24 cellular contexts compared by ENCODE assay signal in the genomic region with DNA sequence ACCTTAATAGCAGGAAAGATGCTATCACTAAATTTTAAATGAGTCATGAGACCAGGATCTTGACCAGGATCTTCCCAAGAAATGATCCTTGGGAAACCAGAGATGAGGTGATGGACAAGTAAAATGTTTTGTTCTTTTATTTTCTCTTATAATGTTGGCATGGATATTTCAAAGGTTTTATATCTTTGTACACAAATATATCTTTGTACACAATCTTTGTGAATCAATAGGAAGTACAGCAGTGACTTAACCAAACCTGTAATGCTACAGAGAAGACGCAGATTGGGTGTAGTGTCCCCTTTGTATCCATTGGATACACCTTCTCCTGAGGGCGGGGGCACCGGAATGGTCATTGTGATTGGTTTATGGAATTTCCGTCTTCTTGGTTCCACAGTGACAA.
"Had no signal": no experiment of that assay in that cellular context is flagged by ENCODE, and none has a peak within 500 bp of the region (broad histone marks: within the 10 kb centered on the region; RNA-seq: fewer than 3 reads in every experiment).

No MANE protein-coding gene starts in this region.

- H3K4me3 Mint-ChIP-seq: activated B cell treated with CpG ODN at 0.5 μM for 24 hours; activated CD8-positive, alpha-beta T cell treated with anti-CD3 and anti-CD28 coated beads for 36 hours; activated naive CD8-positive, alpha-beta T cell treated with anti-CD3 and anti-CD28 coated beads, Interleukin-2, amount 50 U/mL, for 24 hours; activated T-helper 17 cell treated with anti-CD3 and anti-CD28 coated beads, Interleukin-2, amount 50 U/mL, for 72 hours; naive B cell; neural progenitor cell had no signal

- H3K4me1 Mint-ChIP-seq: activated B cell treated with CpG ODN at 0.5 μM for 24 hours; activated naive CD8-positive, alpha-beta T cell treated with anti-CD3 and anti-CD28 coated beads, Interleukin-2, amount 50 U/mL, for 24 hours; activated T-helper 17 cell treated with anti-CD3 and anti-CD28 coated beads, Interleukin-2, amount 50 U/mL, for 72 hours; naive B cell; neural progenitor cell had no signal

- H3K27ac ChIP-seq: brain microvascular endothelial cell, foreskin keratinocyte, hepatocyte, neural progenitor cell, prostate gland, right atrium auricular region had no signal

- DNase-seq: activated B cell treated with CpG ODN at 0.5 μM for 24 hours; activated CD4-positive, alpha-beta T cell treated with anti-CD3 and anti-CD28 coated beads for 48 hours; activated CD8-positive, alpha-beta T cell treated with anti-CD3 and anti-CD28 coated beads for 36 hours; activated naive CD4-positive, alpha-beta T cell; activated naive CD8-positive, alpha-beta T cell treated with anti-CD3 and anti-CD28 coated beads, Interleukin-2, amount 50 U/mL, for 24 hours; activated T-cell treated with anti-CD3 and anti-CD28 coated beads, Interleukin-2, amount 50 U/mL, for 1 hour; anterior cingulate cortex; brain microvascular endothelial cell; central memory CD4-positive, alpha-beta T cell; dorsolateral prefrontal cortex; foreskin keratinocyte; mesenchymal stem cell; mucosa of descending colon; naive B cell; stimulated activated CD4-positive, alpha-beta T cell treated with anti-CD3 and anti-CD28 coated beads, Interleukin-12 subunit alpha, Interleukin-12 subunit beta, amount 100 ng/mL, for 4 hours; stimulated activated CD4-positive, alpha-beta T cell treated with anti-CD3 and anti-CD28 coated beads, Interleukin-1b, Interleukin-23, amount 100 ng/mL, for 48 hours; stimulated activated naive CD4-positive, alpha-beta T cell treated with Interleukin-2 at 50 U/mL for 16 hours; tibial artery had no signal

- H3K27me3 ChIP-seq: brain microvascular endothelial cell, dorsolateral prefrontal cortex, foreskin keratinocyte, hepatocyte, neural progenitor cell, right atrium auricular region, tibial artery had no signal

- H3K36me3 ChIP-seq: brain microvascular endothelial cell, neural progenitor cell, prostate gland, tibial artery had no signal

- H3K36me3 Mint-ChIP-seq: naive B cell had no signal

- H3K4me3 ChIP-seq: dorsolateral prefrontal cortex, hepatocyte, mucosa of descending colon, neural progenitor cell, prostate gland, right atrium auricular region, tibial artery had no signal

- H3K9ac ChIP-seq: neural progenitor cell had no signal

- FAIRE-seq: colon had no signal

- ATAC-seq: activated CD8-positive, alpha-beta T cell treated with anti-CD3 and anti-CD28 coated beads for 36 hours; activated naive CD8-positive, alpha-beta T cell treated with anti-CD3 and anti-CD28 coated beads, Interleukin-2, amount 50 U/mL, for 24 hours; activated T-helper 17 cell treated with anti-CD3 and anti-CD28 coated beads, Interleukin-2, amount 50 U/mL, for 72 hours; foreskin keratinocyte; mucosa of descending colon had no signal

- H3K4me2 ChIP-seq: hepatocyte, neural progenitor cell had no signal

- H3K27me3 Mint-ChIP-seq: activated B cell treated with CpG ODN at 0.5 μM for 24 hours; activated CD8-positive, alpha-beta T cell treated with anti-CD3 and anti-CD28 coated beads for 36 hours; activated naive CD8-positive, alpha-beta T cell treated with anti-CD3 and anti-CD28 coated beads, Interleukin-2, amount 50 U/mL, for 24 hours; activated T-helper 17 cell treated with anti-CD3 and anti-CD28 coated beads, Interleukin-2, amount 50 U/mL, for 72 hours had no signal

- H3K4me1 ChIP-seq: foreskin keratinocyte, right atrium auricular region had no signal

- H3K9me3 Mint-ChIP-seq: activated B cell treated with CpG ODN at 0.5 μM for 24 hours; activated CD8-positive, alpha-beta T cell treated with anti-CD3 and anti-CD28 coated beads for 36 hours; activated naive CD8-positive, alpha-beta T cell treated with anti-CD3 and anti-CD28 coated beads, Interleukin-2, amount 50 U/mL, for 24 hours; activated T-helper 17 cell treated with anti-CD3 and anti-CD28 coated beads, Interleukin-2, amount 50 U/mL, for 72 hours; naive B cell; neural progenitor cell had no signal

- H3K79me2 ChIP-seq: hepatocyte had no signal

- H2AFZ ChIP-seq: hepatocyte, neural progenitor cell had no signal

- H3K27ac Mint-ChIP-seq: activated B cell treated with CpG ODN at 0.5 μM for 24 hours; activated CD8-positive, alpha-beta T cell treated with anti-CD3 and anti-CD28 coated beads for 36 hours; activated naive CD8-positive, alpha-beta T cell treated with anti-CD3 and anti-CD28 coated beads, Interleukin-2, amount 50 U/mL, for 24 hours; activated T-helper 17 cell treated with anti-CD3 and anti-CD28 coated beads, Interleukin-2, amount 50 U/mL, for 72 hours; naive B cell; neural progenitor cell had no signal

- H3K9me3 ChIP-seq: mucosa of descending colon, prostate gland, right atrium auricular region, tibial artery had no signal
